ENCODE assay signal across 9 cellular contexts in the genomic region with DNA sequence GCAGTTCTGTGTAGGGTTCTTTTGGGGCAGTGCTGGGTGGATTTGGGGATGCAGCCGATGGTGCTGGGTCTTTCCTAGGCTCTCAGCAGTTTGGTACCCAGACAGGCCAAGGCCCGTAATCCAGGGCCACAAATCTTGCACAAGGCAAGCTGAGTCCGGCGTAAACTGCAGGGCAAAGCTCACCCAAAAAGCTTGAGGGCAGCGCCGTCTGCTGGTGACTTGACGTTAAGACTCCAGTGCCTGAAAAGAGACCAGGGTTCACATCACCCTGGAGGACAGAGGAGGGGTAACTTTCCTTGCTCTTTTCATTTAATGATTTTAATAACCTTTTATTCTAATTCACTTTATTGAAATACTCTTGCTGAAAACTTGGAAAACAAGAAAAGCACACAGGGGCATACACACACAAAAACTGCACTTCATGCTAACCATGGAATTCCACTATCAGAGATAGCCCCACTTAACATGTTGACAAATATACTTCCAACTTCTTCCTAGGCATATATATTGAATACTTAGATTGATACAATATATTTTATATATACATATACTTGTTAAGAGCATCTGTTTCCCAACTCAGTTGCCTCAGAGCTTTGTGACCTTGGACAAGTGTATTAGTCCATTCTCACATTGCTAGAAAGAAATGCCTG. TPM values are rescaled to one million over a fixed set of nuclear protein-coding genes. Genes with fewer than 3 reads are reported as not detected.
DNase-seq lines count a peak whose midpoint lies in the region; ATAC-seq and TF ChIP-seq lines count a peak whose summit lies in the region.
"Had no signal": no experiment of that assay in that cellular context is flagged by ENCODE, and none has a peak within 500 bp of the region (broad histone marks: within the 10 kb centered on the region; RNA-seq: fewer than 3 reads in every experiment).

No MANE protein-coding gene starts in this region.

- peak; percentile 70 for ATAC-seq in HG02798 (IDR thresholded peaks at IDR 0.05; ENCODE audit: poor library complexity, unreplicated experiment)
- no peak for ATAC-seq in GM18873 (IDR thresholded peaks at IDR 0.05; ENCODE audit: low FRiP score, unreplicated experiment)

- in situ Hi-C loops in Caki2 (cut with HindIII; ENCODE audit: low pct_unique_long_range_greater_than_20kb, low sequenced_read_pairs) = no loop called here

- DNase-seq in Caki2 (ENCODE audit: low read depth) = peak; percentile 51
- peak; percentile 64 for DNase-seq in NCI-H345 treated with DMSO at 0.1 percent for 48 hours (lab: John Stamatoyannopoulos, UW; ENCODE audit: unreplicated experiment)
- DNase-seq in activated CD4-positive, CD25-positive, alpha-beta regulatory T cell treated with anti-CD3 and anti-CD28 coated beads, Interleukin-2, amount 50 U/mL, for 72 hours = peak; percentile 74
- peak; percentile 80 for DNase-seq in cerebellar cortex (ENCODE audit: low spot score)
- peak; percentile 18 for DNase-seq in kidney epithelial cell (ENCODE audit: low read depth)
- peak; percentile 79 for DNase-seq in stimulated activated CD4-positive, alpha-beta T cell treated with anti-CD3 and anti-CD28 coated beads, Interleukin-1b, Interleukin-23, amount 100 ng/mL, for 48 hours

- peaks cover 6% of the 10 kb centered on the region for H3K27me3 ChIP-seq in kidney epithelial cell (ENCODE audit: control insufficient read depth, insufficient read depth, low read length)

- no peak overlapping the region for H3K4me3 ChIP-seq in kidney epithelial cell (ENCODE audit: low read depth, low read length)
- H3K4me3 ChIP-seq: SK-N-MC had no signal

- TF ChIP-seq CTCF in kidney epithelial cell (IDR thresholded peaks at IDR 0.05; ENCODE audit: insufficient read depth, low read length, poor library complexity, severe bottlenecking) = peak; percentile 99

- H3K36me3 ChIP-seq in kidney epithelial cell (ENCODE audit: control insufficient read depth, insufficient read depth, low read length) = no peaks in the 10 kb centered on the region

RNA-seq across cellular contexts. Expression of a gene that starts 38.9 kb away (rescaled TPM):
- not detected in 2 replicates for total RNA-seq in Caki2 (2014; rRNA removed; shearing (Covaris generic); ENCODE audit: low replicate concordance)
- total RNA-seq in kidney epithelial cell = 0.21 TPM in 1 of 2 replicates, not detected in the other

RNA-seq across cellular contexts. Expression of a gene that starts 59.5 kb away (rescaled TPM):
- 8.9 and 19.0 TPM in 2 replicates for total RNA-seq in Caki2 (2014; rRNA removed; shearing (Covaris generic); ENCODE audit: low replicate concordance)
- 18.0 and 23.1 TPM in 2 replicates for total RNA-seq in kidney epithelial cell

Comparison
In these comparisons a context has a peak if more than half of its experiments do, and no peak if none do; other contexts are left out.
1. DNase-seq: peak in every context shown above with its lines; median percentile 80 in cerebellar cortex; 79 in stimulated activated CD4-positive, alpha-beta T cell treated with anti-CD3 and anti-CD28 coated beads, Interleukin-1b, Interleukin-23, amount 100 ng/mL, for 48 hours; 74 in activated CD4-positive, CD25-positive, alpha-beta regulatory T cell treated with anti-CD3 and anti-CD28 coated beads, Interleukin-2, amount 50 U/mL, for 72 hours; 64 in NCI-H345 treated with DMSO at 0.1 percent for 48 hours; 51 in Caki2; 18 in kidney epithelial cell.